In the genomic region with DNA sequence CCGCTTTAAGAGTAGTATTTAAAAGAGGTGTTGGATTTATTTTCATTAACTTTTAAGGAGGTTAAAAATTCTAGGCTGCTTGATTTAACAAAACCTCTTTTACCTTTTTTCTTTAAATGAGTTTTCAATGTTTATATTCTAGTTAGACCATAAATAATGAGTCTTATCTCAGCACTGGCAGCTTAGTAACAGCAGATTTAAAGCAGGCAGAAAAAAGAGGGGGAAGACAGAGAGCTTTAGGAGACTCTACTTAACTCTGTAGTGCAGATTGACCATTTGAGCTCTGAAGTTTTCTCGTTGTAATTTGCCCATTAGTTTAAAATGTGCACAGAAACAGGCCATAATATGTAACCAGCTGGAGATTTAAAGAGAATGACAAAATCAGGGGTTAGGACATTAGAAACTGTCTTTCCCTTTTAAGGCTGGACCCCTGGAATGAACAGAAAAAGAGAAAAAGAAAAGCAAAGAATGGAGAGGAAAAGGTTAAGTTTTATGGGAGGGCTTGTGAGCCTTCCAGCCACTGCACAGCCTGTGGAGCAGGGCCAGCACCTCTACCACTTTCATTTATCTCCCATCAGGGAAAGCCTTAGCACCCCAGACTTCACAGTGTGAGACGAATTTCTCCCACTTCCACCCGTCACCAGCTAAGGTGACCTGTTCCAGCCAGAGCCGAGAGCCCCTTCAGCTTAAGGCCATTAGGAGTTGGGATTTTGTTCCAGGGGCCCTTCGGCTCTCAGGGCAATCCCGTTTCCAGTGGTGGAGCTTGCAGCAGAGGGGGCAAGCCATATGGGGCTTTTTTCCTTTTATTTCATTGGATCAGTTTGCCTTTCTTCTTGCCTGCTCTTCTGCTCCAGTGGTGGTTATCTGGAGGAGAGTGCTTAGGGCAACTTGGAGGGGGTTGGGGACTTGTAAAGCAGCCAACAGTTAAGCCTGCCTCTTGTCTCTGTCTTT, we compare ENCODE assay signal across 15 cellular contexts. TPM values are rescaled to one million over a fixed set of nuclear protein-coding genes. Genes with fewer than 3 reads are reported as not detected.
DNase-seq lines count a peak whose midpoint lies in the region; ATAC-seq and TF ChIP-seq lines count a peak whose summit lies in the region.
"Had no signal": no experiment of that assay in that cellular context is flagged by ENCODE, and none has a peak within 500 bp of the region (broad histone marks: within the 10 kb centered on the region; RNA-seq: fewer than 3 reads in every experiment).

No MANE protein-coding gene starts in this region.

- H3K36me3 Mint-ChIP-seq in MCF 10A (ENCODE audit: insufficient read depth, unreplicated experiment), result no peaks in the 10 kb centered on the region

- peak overlapping the region; percentile 86 for H3K4me2 ChIP-seq in osteoblast (ENCODE audit: insufficient read depth, low read length)
- H3K4me2 ChIP-seq: A549 had no signal

- peaks cover 0 to 5% of the 10 kb centered on the region in 2 donors for H3K9me3 ChIP-seq in breast epithelium
- no peaks in the 10 kb centered on the region for H3K9me3 ChIP-seq in gastroesophageal sphincter
- H3K9me3 ChIP-seq in osteoblast (ENCODE audit: low read depth, low read length), result no peaks in the 10 kb centered on the region
- no peaks in the 10 kb centered on the region for H3K9me3 ChIP-seq in aorta (ENCODE audit: control insufficient read depth, low read length)
- H3K9me3 ChIP-seq: A549 had no signal

- peak overlapping the region in 1 of 2 donors; percentile 38 for H3K27ac ChIP-seq in breast epithelium
- peak overlapping the region; percentile 16 to 66 (median 59) for H3K27ac ChIP-seq in gastroesophageal sphincter
- peak overlapping the region; percentile 19 for H3K27ac ChIP-seq in osteoblast (ENCODE audit: low read depth, low read length)
- no peak overlapping the region for H3K27ac ChIP-seq in aorta (ENCODE audit: low read depth in 1 of 2, low read length in 2 of 2)
- H3K27ac ChIP-seq: A549, VCaP had no signal

- peaks cover 12% of the 10 kb centered on the region for H3K4me1 Mint-ChIP-seq in MCF 10A (ENCODE audit: insufficient read depth, unreplicated experiment)

- H3K4me3 ChIP-seq in breast epithelium (peak overlapping the region in 2 of 3 donors; percentile 29 to 54), gastroesophageal sphincter (peak overlapping the region; percentile 41 to 46), osteoblast (ENCODE audit: insufficient read depth, low read length) (peak overlapping the region; percentile 63), aorta (ENCODE audit: low read length in 2 of 2) (peak overlapping the region in 1 of 2 donors; percentile 28)
- H3K4me3 ChIP-seq: A549 had no signal

- TF ChIP-seq POLR2A in breast epithelium (IDR thresholded peaks at IDR 0.05) (no peak), gastroesophageal sphincter (IDR thresholded peaks at IDR 0.05) (no peak)

- no peaks in the 10 kb centered on the region for H4K20me1 ChIP-seq in osteoblast (ENCODE audit: insufficient read depth, low read length)

- H3K27me3 Mint-ChIP-seq in MCF 10A (ENCODE audit: insufficient read depth, unreplicated experiment), result no peaks in the 10 kb centered on the region

- no peak overlapping the region for H3K27ac Mint-ChIP-seq in MCF 10A (ENCODE audit: low read depth, unreplicated experiment)

- DNase-seq in breast epithelium (ENCODE audit: low spot score in 2 of 2) (no peak), MCF 10A (ENCODE audit: unreplicated experiment) (no peak), osteoblast (ENCODE audit: insufficient read length, low spot score, missing footprints) (peak; percentile 9), aorta (no peak), GM20000 (ENCODE audit: low spot score) (no peak), posterior vena cava (ENCODE audit: low spot score) (no peak), amniotic stem cell (lab: John Stamatoyannopoulos, UW) (no peak)
- DNase-seq: activated T-cell treated with anti-CD3 and anti-CD28 coated beads for 4 hours; MM.1S; NCI-H446; stimulated activated CD4-positive, alpha-beta T cell treated with anti-CD3 and anti-CD28 coated beads, Interleukin-4, amount 100 ng/mL, for 4 hours had no signal

- 3 to 14% methylated on average over 5 to 7 of the region's 7 CpGs for WGBS in gastroesophageal sphincter (ENCODE audit: low coverage in 1 of 2), 2 donors
- 5 to 10% methylated on average over 7 of the region's 7 CpGs for WGBS in aorta, 2 donors

- H3K27me3 ChIP-seq in breast epithelium, result no peaks in the 10 kb centered on the region
- no peaks in the 10 kb centered on the region for H3K27me3 ChIP-seq in gastroesophageal sphincter
- no peaks in the 10 kb centered on the region for H3K27me3 ChIP-seq in osteoblast (ENCODE audit: insufficient read depth, low read length)
- no peaks in the 10 kb centered on the region for H3K27me3 ChIP-seq in aorta (ENCODE audit: control insufficient read depth in 1 of 2, insufficient read depth in 2 of 2, low read length in 1 of 2)

- no peaks in the 10 kb centered on the region for H3K36me3 ChIP-seq in breast epithelium
- H3K36me3 ChIP-seq in gastroesophageal sphincter, result no peaks in the 10 kb centered on the region
- no peaks in the 10 kb centered on the region for H3K36me3 ChIP-seq in osteoblast (ENCODE audit: insufficient read depth, low read length)
- no peaks in the 10 kb centered on the region for H3K36me3 ChIP-seq in aorta (ENCODE audit: control insufficient read depth in 1 of 2, insufficient read depth in 2 of 2, low read length in 1 of 2)

- intact Hi-C loops in breast epithelium (cut with DNase I; ENCODE audit: low total_unique reads), result loop anchor here (1.0 kb wide), 1 partner anchor 11 kb away; no protein-coding TSS in a partner anchor
- intact Hi-C loops in MCF 10A (cut with micrococcal nuclease), result no loop called here
- intact Hi-C loops in aorta (cut with DNase I), result no loop called here
- intact Hi-C loops in posterior vena cava (cut with DNase I), result no loop called here

- TF ChIP-seq CTCF in breast epithelium (IDR thresholded peaks at IDR 0.05) (no peak), MCF 10A (IDR thresholded peaks at IDR 0.05; ENCODE audit: unreplicated experiment) (no peak), gastroesophageal sphincter (IDR thresholded peaks at IDR 0.05) (no peak), osteoblast (IDR thresholded peaks at IDR 0.05; ENCODE audit: extremely low read depth, low read depth, low read length) (no peak), GM20000 (IDR thresholded peaks at IDR 0.05; ENCODE audit: extremely low read depth, missing control alignments) (no peak)

- peaks cover 6% of the 10 kb centered on the region for H3K9me3 Mint-ChIP-seq in MCF 10A (ENCODE audit: unreplicated experiment)

- no peak for ATAC-seq in gastroesophageal sphincter
- ATAC-seq in aorta (ENCODE audit: low FRiP score), result peak; percentile 40
- ATAC-seq: A549 had no signal

- no peak overlapping the region for H3K4me3 Mint-ChIP-seq in MCF 10A (ENCODE audit: unreplicated experiment)

- no peaks in the 10 kb centered on the region for H3K79me2 ChIP-seq in osteoblast (ENCODE audit: insufficient read depth, low read length)

- no peak for TF ChIP-seq EP300 in gastroesophageal sphincter (IDR thresholded peaks at IDR 0.05)

- BruUV-seq in MCF 10A (replicated peaks; lab: Mats Ljungman, UMichigan), result no TSS peak

- H2AFZ ChIP-seq in osteoblast (ENCODE audit: low read length), result peak overlapping the region; percentile 91

- CTCF ChIA-PET in MCF 10A (lab: Yijun Ruan, JAX), result interaction anchor here (1.2 kb wide), 1 partner anchor 23 kb away, joined by 3 read pairs; no protein-coding TSS in a partner anchor

- no peaks in the 10 kb centered on the region for H3K4me1 ChIP-seq in breast epithelium
- peaks cover 0 to 37% (median 16%) of the 10 kb centered on the region in 3 donors for H3K4me1 ChIP-seq in gastroesophageal sphincter
- peaks cover 31% of the 10 kb centered on the region for H3K4me1 ChIP-seq in osteoblast (ENCODE audit: insufficient read depth, low read length)
- no peaks in the 10 kb centered on the region for H3K4me1 ChIP-seq in aorta (ENCODE audit: control insufficient read depth in 1 of 2, insufficient read depth in 2 of 2, low read length in 2 of 2)

- POLR2A ChIA-PET in MCF 10A (lab: Yijun Ruan, JAX), result interaction anchor here (1.0 to 1.1 kb wide), 2 partner anchors 8 to 14 kb away, joined by 3 read pairs; partner anchors contain the start of gene IL22

RNA-seq across cellular contexts. Expression of gene IL22, which starts 8.1 kb away (rescaled TPM):
- total RNA-seq in breast epithelium (not detected), MCF 10A (2022) (not detected in 2 replicates), gastroesophageal sphincter (not detected), osteoblast (not detected in 2 replicates), aorta (not detected), posterior vena cava (not detected)
- polyA plus RNA-seq in aorta, result not detected
- polyA plus RNA-seq: A549, keratinocyte had no signal

RNA-seq across cellular contexts. Expression of gene IL26, which starts 19.7 kb away (rescaled TPM):
- not detected for total RNA-seq in breast epithelium
- total RNA-seq in MCF 10A (2022), result not detected in 2 replicates
- not detected for total RNA-seq in gastroesophageal sphincter
- 2.4 and 3.6 TPM in 2 replicates for total RNA-seq in osteoblast
- not detected for total RNA-seq in aorta
- not detected for polyA plus RNA-seq in aorta
- total RNA-seq in posterior vena cava, result not detected
- polyA plus RNA-seq: A549, keratinocyte had no signal

Comparison
In these comparisons a context has a peak if more than half of its experiments do, and no peak if none do; other contexts are left out.
1. H3K27ac ChIP-seq: peak in gastroesophageal sphincter (4 of 4) and osteoblast (single experiment); none in aorta (0 of 2).